In the genomic region with DNA sequence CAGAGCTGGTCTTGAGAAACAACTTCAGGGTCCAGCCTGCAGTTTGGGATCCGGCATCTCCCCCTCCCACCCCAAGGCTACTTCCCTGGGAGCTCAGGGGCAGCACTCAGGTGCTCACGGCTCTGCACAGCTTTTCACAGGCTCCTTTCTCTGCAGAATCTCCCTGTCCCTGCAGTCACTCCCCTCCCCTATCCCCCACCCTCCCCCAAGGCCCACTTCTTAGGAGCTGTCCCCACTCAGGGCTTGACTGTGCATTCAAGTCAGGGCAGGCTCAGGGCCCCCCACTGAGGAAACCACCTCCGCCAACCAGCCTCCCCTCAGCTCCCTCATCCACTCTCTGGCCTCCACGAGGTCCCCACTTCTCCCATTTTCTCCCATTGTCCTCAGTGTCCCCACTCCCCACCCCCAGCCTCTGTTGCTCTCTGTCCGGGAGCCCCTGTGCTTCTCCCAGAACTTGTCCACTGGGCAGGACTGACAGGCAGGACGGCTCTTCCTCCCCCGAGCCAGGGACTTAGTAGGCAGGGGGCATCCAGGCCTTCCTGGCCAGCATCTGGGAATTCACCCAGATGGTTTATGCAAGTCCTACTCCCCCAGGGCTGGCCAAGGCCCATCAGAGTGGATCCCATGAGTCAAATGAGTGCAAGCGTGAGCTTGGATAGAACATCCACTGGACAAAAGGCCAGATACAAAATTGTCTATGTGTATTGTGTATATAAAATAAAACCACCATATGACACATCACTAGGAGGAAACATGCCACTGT, we compare ENCODE assay signal across 1 cellular context.
TF ChIP-seq lines count a peak whose summit lies in the region.

No MANE protein-coding gene starts in this region.

TF ChIP-seq in IMR-90, 13 proteins besides CTCF, POLR2A, EP300 and RAD21:
- TF ChIP-seq RFX5 (IDR thresholded peaks at IDR 0.05; ENCODE audit: low read depth, low read length) (no peak), MAFK (IDR thresholded peaks at IDR 0.05; ENCODE audit: low read depth, low read length) (no peak), CEBPB (IDR thresholded peaks at IDR 0.05; ENCODE audit: low read depth, low read length) (peak; percentile 33; the same call in 1 of the 2 replicates), BHLHE40 (IDR thresholded peaks at IDR 0.05; ENCODE audit: low read depth, low read length) (peak; percentile 54)
